9 cellular contexts compared by ENCODE assay signal in genomic region chr11:134069996-134070845, GRCh38. TPM values are rescaled to one million over a fixed set of nuclear protein-coding genes. Genes with fewer than 3 reads are reported as not detected.
DNase-seq lines count a peak whose midpoint lies in the region; ATAC-seq and TF ChIP-seq lines count a peak whose summit lies in the region.
"Had no signal": no experiment of that assay in that cellular context is flagged by ENCODE, and none has a peak within 500 bp of the region (broad histone marks: within the 10 kb centered on the region; RNA-seq: fewer than 3 reads in every experiment).

No MANE protein-coding gene starts in this region.

- H3K36me3 ChIP-seq in brain microvascular endothelial cell (replicated peaks) (no peaks in the 10 kb centered on the region), mucosa of rectum (ENCODE audit: control insufficient read depth in 2 of 2, insufficient read depth in 2 of 2, low read length in 2 of 2) (no peaks in the 10 kb centered on the region), upper lobe of left lung (no peaks in the 10 kb centered on the region), Caco-2 (ENCODE audit: control insufficient read depth, insufficient read depth, low read length) (no peaks in the 10 kb centered on the region)

- peaks cover 14% of the 10 kb centered on the region for H3K4me1 Mint-ChIP-seq in activated naive CD4-positive, alpha-beta T cell treated with anti-CD3 and anti-CD28 coated beads, Interleukin-2, amount 50 U/mL, for 24 hours
- H3K4me1 Mint-ChIP-seq in Caco-2 (ENCODE audit: low read depth, unreplicated experiment) = no peaks in the 10 kb centered on the region

- 64 to 68% methylated on average over 9 of the region's 9 CpGs for WGBS in upper lobe of left lung, 2 donors

- BruUV-seq in Caco-2 (replicated peaks; lab: Mats Ljungman, UMichigan) = no TSS peak

- H3K27me3 Mint-ChIP-seq in activated naive CD4-positive, alpha-beta T cell treated with anti-CD3 and anti-CD28 coated beads, Interleukin-2, amount 50 U/mL, for 24 hours = no peaks in the 10 kb centered on the region
- peaks cover 23% of the 10 kb centered on the region for H3K27me3 Mint-ChIP-seq in Caco-2 (ENCODE audit: insufficient read depth, unreplicated experiment)

- H3K4me3 Mint-ChIP-seq in activated naive CD4-positive, alpha-beta T cell treated with anti-CD3 and anti-CD28 coated beads, Interleukin-2, amount 50 U/mL, for 24 hours = peak overlapping the region; percentile 65
- H3K4me3 Mint-ChIP-seq in Caco-2 (ENCODE audit: unreplicated experiment) = no peak overlapping the region

- H3K4me1 ChIP-seq in mucosa of rectum (ENCODE audit: control insufficient read depth in 2 of 2, insufficient read depth in 2 of 2, low read length in 2 of 2) (peaks cover 0 to 5% of the 10 kb centered on the region in 2 donors), upper lobe of left lung (peaks cover 0 to 21% (median 3%) of the 10 kb centered on the region in 4 donors), Caco-2 (no peaks in the 10 kb centered on the region)

- in situ Hi-C loops in brain microvascular endothelial cell (cut with HindIII; ENCODE audit: low pct_ligation_motif_present, low sequenced_read_pairs) = no loop called here

- intact Hi-C loops in Caco-2 (cut with micrococcal nuclease; ENCODE audit: unreplicated experiment) = no loop called here

- no peak for DNase-seq in activated naive CD4-positive, alpha-beta T cell treated with anti-CD3 and anti-CD28 coated beads, Interleukin-2, amount 50 U/mL, for 16 hours
- DNase-seq in brain microvascular endothelial cell (no peak), upper lobe of left lung (no peak), HPDE6-E6E7 (ENCODE audit: extremely low spot score) (no peak), Caco-2 (no peak)
- no peak for DNase-seq in stimulated activated CD4-positive, alpha-beta T cell treated with anti-CD3 and anti-CD28 coated beads, Interleukin-15, amount 100 ng/mL, for 24 hours
- DNase-seq: activated CD8-positive, alpha-beta memory T cell treated with anti-CD3 and anti-CD28 coated beads, Interleukin-2, amount 50 U/mL, for 4 hours had no signal

- no peak for TF ChIP-seq CTCF in brain microvascular endothelial cell (IDR thresholded peaks at IDR 0.05; ENCODE audit: low read depth, low read length, missing control alignments)
- TF ChIP-seq CTCF in upper lobe of left lung (IDR thresholded peaks at IDR 0.05) = no peak
- TF ChIP-seq CTCF in Caco-2 (IDR thresholded peaks at IDR 0.05; ENCODE audit: insufficient read depth in 1 of 2, low read depth in 1 of 2, low read length in 1 of 2, severe bottlenecking in 1 of 2, unreplicated experiment in 1 of 2) = no peak

- POLR2A ChIA-PET in Caco-2 (lab: Charles Lee) = no interaction called here

- CTCF ChIA-PET in Caco-2 (lab: Charles Lee) = interaction anchor here (0.5 kb wide), 1 partner anchor 143 kb away, joined by 3 read pairs; no protein-coding TSS in a partner anchor

- TF ChIP-seq EP300 in upper lobe of left lung (IDR thresholded peaks at IDR 0.05) = no peak

- no peak overlapping the region for H3K9ac ChIP-seq in mucosa of rectum (ENCODE audit: low read depth in 1 of 2, low read length in 2 of 2)

- H3K9me3 Mint-ChIP-seq in activated naive CD4-positive, alpha-beta T cell treated with anti-CD3 and anti-CD28 coated beads, Interleukin-2, amount 50 U/mL, for 24 hours = no peaks in the 10 kb centered on the region
- no peaks in the 10 kb centered on the region for H3K9me3 Mint-ChIP-seq in Caco-2 (ENCODE audit: unreplicated experiment)

- no peaks in the 10 kb centered on the region for H3K36me3 Mint-ChIP-seq in activated naive CD4-positive, alpha-beta T cell treated with anti-CD3 and anti-CD28 coated beads, Interleukin-2, amount 50 U/mL, for 24 hours
- H3K36me3 Mint-ChIP-seq in Caco-2 (ENCODE audit: insufficient read depth, unreplicated experiment) = no peaks in the 10 kb centered on the region

- no peak for ATAC-seq in upper lobe of left lung (ENCODE audit: low FRiP score in 2 of 2)

- H3K27me3 ChIP-seq in brain microvascular endothelial cell (replicated peaks) (no peaks in the 10 kb centered on the region), mucosa of rectum (ENCODE audit: control insufficient read depth in 2 of 2, insufficient read depth in 2 of 2, low read length in 2 of 2) (peaks cover 15 to 20% of the 10 kb centered on the region in 2 donors), upper lobe of left lung (peaks cover 0 to 11% (median 4%) of the 10 kb centered on the region in 4 donors), Caco-2 (replicated peaks; ENCODE audit: control insufficient read depth, insufficient read depth, low read length) (no peaks in the 10 kb centered on the region)

- H3K9me3 ChIP-seq in mucosa of rectum (ENCODE audit: control insufficient read depth in 2 of 2, low read length in 2 of 2) (no peaks in the 10 kb centered on the region), upper lobe of left lung (no peaks in the 10 kb centered on the region), Caco-2 (0 out of 2 replicates have a peak, but pooled peaks cover 6% of the 10 kb centered on the region)

- H3K27ac ChIP-seq in brain microvascular endothelial cell (no peak overlapping the region), mucosa of rectum (ENCODE audit: low read depth in 2 of 2, low read length in 2 of 2) (peak overlapping the region; percentile 56 to 57), upper lobe of left lung (peak overlapping the region; percentile 71 to 93 (median 86))

- peak overlapping the region; percentile 85 for H3K4me3 ChIP-seq in brain microvascular endothelial cell (ENCODE audit: low read depth, low read length)
- peak overlapping the region; percentile 41 to 45 for H3K4me3 ChIP-seq in mucosa of rectum (ENCODE audit: low read length in 2 of 2)
- H3K4me3 ChIP-seq in upper lobe of left lung = peak overlapping the region in 3 of 4 donors; percentile 56 to 74 (median 69)
- H3K4me3 ChIP-seq in Caco-2 (ENCODE audit: low read depth, low read length) = no peak overlapping the region

- H3K27ac Mint-ChIP-seq in activated naive CD4-positive, alpha-beta T cell treated with anti-CD3 and anti-CD28 coated beads, Interleukin-2, amount 50 U/mL, for 24 hours = peak overlapping the region; percentile 32
- H3K27ac Mint-ChIP-seq in Caco-2 (ENCODE audit: unreplicated experiment) = no peak overlapping the region

- TF ChIP-seq POLR2A in upper lobe of left lung (IDR thresholded peaks at IDR 0.05) = no peak

RNA-seq across cellular contexts. Expression of gene JAM3, which starts 1.3 kb away (rescaled TPM):
- total RNA-seq in upper lobe of left lung (10 to 100 TPM in 5 of 6 donors, 1 to 10 TPM in 1; 8.4 to 36.6 (median 18.6) TPM), Caco-2 (2022) (0.65 and 1.5 TPM in 2 replicates)
